18 cellular contexts compared by ENCODE assay signal in genomic region chr6:82861121-82861520, GRCh38.
DNase-seq lines count a peak whose midpoint lies in the region; ATAC-seq and TF ChIP-seq lines count a peak whose summit lies in the region.
"Had no signal": no experiment of that assay in that cellular context is flagged by ENCODE, and none has a peak within 500 bp of the region (broad histone marks: within the 10 kb centered on the region; RNA-seq: fewer than 3 reads in every experiment).

No MANE protein-coding gene starts in this region.

- H2AFZ ChIP-seq in Karpas-422 (ENCODE audit: low read length) (no peak overlapping the region), osteoblast (ENCODE audit: low read length) (no peak overlapping the region)

- no peak overlapping the region for H3K27ac ChIP-seq in Karpas-422 (ENCODE audit: low read length)
- no peak overlapping the region for H3K27ac ChIP-seq in osteoblast (ENCODE audit: low read depth, low read length)
- H3K27ac ChIP-seq: SK-N-MC had no signal

- H4K20me1 ChIP-seq in Karpas-422 (ENCODE audit: insufficient read depth, low read depth, low read length) (no peaks in the 10 kb centered on the region), osteoblast (ENCODE audit: insufficient read depth, low read length) (no peaks in the 10 kb centered on the region)

- no peaks in the 10 kb centered on the region for H3K9me2 ChIP-seq in Karpas-422 (replicated peaks; ENCODE audit: insufficient read depth, low read length)

- H3K4me1 ChIP-seq in Karpas-422 (ENCODE audit: low read length): no peaks in the 10 kb centered on the region
- peaks cover 11% of the 10 kb centered on the region for H3K4me1 ChIP-seq in adipocyte (ENCODE audit: control insufficient read depth, insufficient read depth, low read length)
- H3K4me1 ChIP-seq in osteoblast (ENCODE audit: insufficient read depth, low read length): peaks cover 21% of the 10 kb centered on the region

- no peaks in the 10 kb centered on the region for H3K79me2 ChIP-seq in Karpas-422 (ENCODE audit: low read length)
- no peaks in the 10 kb centered on the region for H3K79me2 ChIP-seq in osteoblast (ENCODE audit: insufficient read depth, low read length)

- no peak overlapping the region for H3K9ac ChIP-seq in Karpas-422 (ENCODE audit: low read length)
- H3K9ac ChIP-seq in adipocyte (ENCODE audit: low read length): no peak overlapping the region

- no peak for TF ChIP-seq CTCF in osteoblast (IDR thresholded peaks at IDR 0.05; ENCODE audit: extremely low read depth, low read depth, low read length)

- H3K36me3 ChIP-seq in Karpas-422 (ENCODE audit: insufficient read depth, low read length) (no peaks in the 10 kb centered on the region), adipocyte (ENCODE audit: control insufficient read depth, insufficient read depth, low read length, severe bottlenecking) (no peaks in the 10 kb centered on the region), osteoblast (ENCODE audit: insufficient read depth, low read length) (no peaks in the 10 kb centered on the region)

- H3K4me2 ChIP-seq in Karpas-422 (ENCODE audit: low read depth, low read length, poor library complexity, severe bottlenecking): no peak overlapping the region
- H3K4me2 ChIP-seq in osteoblast (ENCODE audit: insufficient read depth, low read length): no peak overlapping the region

- H3K4me3 ChIP-seq in Karpas-422 (ENCODE audit: low read length) (no peak overlapping the region), adipocyte (ENCODE audit: low read length) (no peak overlapping the region), osteoblast (ENCODE audit: insufficient read depth, low read length) (no peak overlapping the region)
- H3K4me3 ChIP-seq: SK-N-MC had no signal

- DNase-seq in EL (peak; percentile 91), Karpas-422 (peak; percentile 11), adipocyte (ENCODE audit: low read depth) (peak; percentile 15), osteoblast (ENCODE audit: insufficient read length, low spot score, missing footprints) (peak; percentile 31), NCI-H2081 (lab: John Stamatoyannopoulos, UW) (no peak), HuH-7.5 (ENCODE audit: low spot score) (no peak)
- DNase-seq: ACHN; GOT3; Kasumi-1; NCI-H187; NCI-H446 treated with DMSO at 0.1 percent for 48 hours; NK-92 treated with Interleukin-12 subunit alpha and Interleukin-12 subunit beta, amount 100 ng/mL, for 24 hours; Right ventricle myocardium superior; T-helper 1 cell had no signal

- H3K27me3 ChIP-seq in Karpas-422 (ENCODE audit: low read length) (no peaks in the 10 kb centered on the region), adipocyte (replicated peaks; ENCODE audit: control insufficient read depth, insufficient read depth, low read length) (no peaks in the 10 kb centered on the region), osteoblast (ENCODE audit: insufficient read depth, low read length) (no peaks in the 10 kb centered on the region)

- no peak for ATAC-seq in GM18870 (IDR thresholded peaks at IDR 0.05; ENCODE audit: unreplicated experiment)
- ATAC-seq in HG02884 (IDR thresholded peaks at IDR 0.05; ENCODE audit: unreplicated experiment): no peak
- ATAC-seq: HepG2 had no signal

- H3K9me3 ChIP-seq in Karpas-422 (ENCODE audit: low read length) (no peaks in the 10 kb centered on the region), adipocyte (ENCODE audit: control insufficient read depth, low read length) (no peaks in the 10 kb centered on the region), osteoblast (ENCODE audit: low read depth, low read length) (no peaks in the 10 kb centered on the region)

Comparison
In these comparisons a context has a peak if more than half of its experiments do, and no peak if none do; other contexts are left out.
1. DNase-seq: peak in EL (single experiment), Karpas-422 (single experiment), adipocyte (single experiment) and osteoblast (single experiment); none in NCI-H2081 (0 of 2) and HuH-7.5 (single experiment).